In the genomic region with DNA sequence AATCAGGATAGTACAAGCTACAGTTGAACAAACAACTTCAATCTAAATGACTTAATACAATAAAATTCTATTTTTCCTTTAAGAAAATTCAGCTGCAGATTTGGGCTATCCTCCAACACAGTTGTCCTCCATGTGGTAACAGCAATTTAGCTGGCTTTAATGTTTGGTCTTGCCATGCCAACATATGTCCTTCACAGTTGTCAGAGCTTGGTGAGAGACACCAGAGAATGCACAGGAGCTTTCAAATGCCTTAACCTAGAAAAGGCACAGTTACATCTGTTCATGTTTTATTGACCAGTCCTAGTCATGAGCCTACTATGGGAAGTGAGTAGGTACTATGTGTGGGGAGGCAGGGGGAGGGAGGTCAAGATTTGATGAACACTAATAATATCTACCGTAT, we compare ENCODE assay signal across 30 cellular contexts.
"Had no signal": no experiment of that assay in that cellular context is flagged by ENCODE, and none has a peak within 500 bp of the region (broad histone marks: within the 10 kb centered on the region; RNA-seq: fewer than 3 reads in every experiment).

No MANE protein-coding gene starts in this region.

- H3K36me3 ChIP-seq: brain microvascular endothelial cell, esophagus muscularis mucosa, WERI-Rb-1 had no signal

- H3K4me3 ChIP-seq: esophagus muscularis mucosa had no signal

- DNase-seq: activated B cell treated with CpG ODN at 0.5 μM for 24 hours; activated CD4-positive, alpha-beta T cell treated with anti-CD3 and anti-CD28 coated beads for 48 hours; activated CD4-positive, alpha-beta T cell treated with anti-CD3 and anti-CD28 coated beads, Interleukin-2, amount 50 U/mL, for 1 hour; activated CD4-positive, alpha-beta T cell treated with anti-CD3 and anti-CD28 coated beads, Interleukin-2, amount 50 U/mL, for 48 hours; activated CD8-positive, alpha-beta memory T cell treated with anti-CD3 and anti-CD28 coated beads for 24 hours; activated CD8-positive, alpha-beta T cell treated with anti-CD3 and anti-CD28 coated beads for 36 hours; activated effector memory CD4-positive, alpha-beta T cell treated with Interleukin-2 at 50 U/mL for 16 hours; activated gamma-delta T cell treated with Interleukin-2 at 50 U/mL for 16 hours; activated naive CD4-positive, alpha-beta T cell treated with anti-CD3 and anti-CD28 coated beads, Interleukin-2, amount 50 U/mL, for 16 hours; activated naive CD4-positive, alpha-beta T cell treated with Interleukin-2 at 50 U/mL for 16 hours; activated T-cell treated with anti-CD3 and anti-CD28 coated beads, Interleukin-2, amount 50 U/mL, for 4 hours; amniotic stem cell; anterior cingulate cortex; brain microvascular endothelial cell; cortex of kidney; dermis blood vessel endothelial cell; effector CD4-positive, alpha-beta T cell; effector memory CD8-positive, alpha-beta T cell; erythroblast; foreskin fibroblast; head of caudate nucleus; T-helper 17 cell; T1000; WERI-Rb-1 had no signal

- H3K9me3 ChIP-seq: esophagus muscularis mucosa had no signal

- ATAC-seq: activated CD4-positive, CD25-positive, alpha-beta regulatory T cell treated with anti-CD3 and anti-CD28 coated beads, Interleukin-2, amount 50 U/mL, for 24 hours; activated CD8-positive, alpha-beta T cell treated with anti-CD3 and anti-CD28 coated beads for 36 hours; activated T-cell treated with anti-CD3 and anti-CD28 coated beads, Interleukin-2, amount 50 U/mL, for 4 hours; activated T-helper 17 cell treated with anti-CD3 and anti-CD28 coated beads, Interleukin-2, amount 50 U/mL, for 72 hours; effector memory CD8-positive, alpha-beta T cell; T-helper 17 cell had no signal

- H3K27ac ChIP-seq: brain microvascular endothelial cell, esophagus muscularis mucosa, WERI-Rb-1 had no signal

- H3K4me3 Mint-ChIP-seq: activated B cell treated with CpG ODN at 0.5 μM for 24 hours; activated CD8-positive, alpha-beta T cell treated with anti-CD3 and anti-CD28 coated beads for 36 hours; activated naive CD8-positive, alpha-beta T cell; activated T-cell treated with anti-CD3 and anti-CD28 coated beads, Interleukin-2, amount 50 U/mL, for 4 hours; activated T-helper 17 cell treated with anti-CD3 and anti-CD28 coated beads, Interleukin-2, amount 50 U/mL, for 72 hours; central memory CD8-positive, alpha-beta T cell; effector memory CD8-positive, alpha-beta T cell; T-helper 17 cell; T-helper 2 cell treated with Interferon-gamma antibody and Interleukin-4, amounts not matched to agents 5 μg/mL and 100 μg/mL, for 36 hours had no signal

- H3K9me3 Mint-ChIP-seq: activated B cell treated with CpG ODN at 0.5 μM for 24 hours; activated CD8-positive, alpha-beta T cell treated with anti-CD3 and anti-CD28 coated beads for 36 hours; activated T-cell treated with anti-CD3 and anti-CD28 coated beads, Interleukin-2, amount 50 U/mL, for 4 hours; activated T-helper 17 cell treated with anti-CD3 and anti-CD28 coated beads, Interleukin-2, amount 50 U/mL, for 72 hours; central memory CD8-positive, alpha-beta T cell; effector memory CD8-positive, alpha-beta T cell; T-helper 2 cell treated with Interferon-gamma antibody and Interleukin-4, amounts not matched to agents 5 μg/mL and 100 μg/mL, for 36 hours had no signal

- H3K27me3 ChIP-seq: brain microvascular endothelial cell, esophagus muscularis mucosa had no signal

- H3K27me3 Mint-ChIP-seq: activated B cell treated with CpG ODN at 0.5 μM for 24 hours; activated CD8-positive, alpha-beta T cell treated with anti-CD3 and anti-CD28 coated beads for 36 hours; activated naive CD8-positive, alpha-beta T cell; activated T-helper 17 cell treated with anti-CD3 and anti-CD28 coated beads, Interleukin-2, amount 50 U/mL, for 72 hours; central memory CD8-positive, alpha-beta T cell; effector memory CD8-positive, alpha-beta T cell; T-helper 17 cell had no signal

- H3K27ac Mint-ChIP-seq: activated B cell treated with CpG ODN at 0.5 μM for 24 hours; activated CD8-positive, alpha-beta T cell treated with anti-CD3 and anti-CD28 coated beads for 36 hours; activated naive CD8-positive, alpha-beta T cell; activated T-helper 17 cell treated with anti-CD3 and anti-CD28 coated beads, Interleukin-2, amount 50 U/mL, for 72 hours; effector memory CD8-positive, alpha-beta T cell; T-helper 17 cell; T-helper 2 cell treated with Interferon-gamma antibody and Interleukin-4, amounts not matched to agents 5 μg/mL and 100 μg/mL, for 36 hours had no signal
